1 cellular context compared by ENCODE assay signal in the genomic region with DNA sequence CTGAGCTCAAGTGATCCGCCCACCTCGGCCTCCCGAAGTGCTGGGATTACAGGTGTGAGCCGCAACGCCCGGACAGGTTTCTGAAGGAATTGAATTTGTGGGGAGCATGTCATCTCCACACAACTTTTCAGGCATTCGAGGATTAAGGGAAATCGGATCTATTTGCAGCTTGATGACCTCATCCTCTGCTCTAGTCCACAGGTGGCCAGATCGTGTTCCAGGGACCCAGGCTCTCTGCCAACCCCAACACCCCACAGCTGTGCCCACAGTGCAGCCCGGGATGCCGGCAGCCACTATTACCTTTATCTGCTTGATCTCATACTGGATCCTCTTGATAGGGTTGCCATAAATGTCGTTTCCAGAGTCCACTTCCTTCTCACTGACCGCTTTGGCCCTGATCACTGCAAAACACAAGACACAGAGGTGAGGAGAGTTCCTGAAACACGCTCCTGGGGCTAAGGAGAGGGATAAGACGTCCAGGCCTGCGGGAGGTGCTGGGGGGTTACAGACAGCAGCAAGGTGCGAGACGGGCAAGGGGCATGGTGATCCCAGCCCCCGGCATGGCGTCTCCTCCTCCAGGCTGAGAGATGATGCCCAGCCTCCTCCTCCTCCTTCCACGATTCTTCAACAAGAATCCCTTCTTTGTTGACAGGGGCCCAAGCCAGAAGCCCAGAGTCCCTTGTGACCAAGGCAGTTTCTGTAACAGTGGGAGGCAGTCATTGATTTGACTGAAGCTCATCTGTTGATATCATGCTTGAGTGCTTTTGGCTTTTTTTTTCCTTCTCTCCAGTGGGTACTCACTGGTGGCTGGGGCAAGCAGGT.
TF ChIP-seq lines count a peak whose summit lies in the region.

No MANE protein-coding gene starts in this region.

TF ChIP-seq in A549, 52 proteins besides CTCF, POLR2A, EP300 and RAD21 (continued from another document):
- TF ChIP-seq SREBF2 (IDR thresholded peaks at IDR 0.05), result no peak
- TF ChIP-seq ZC3H11A (IDR thresholded peaks at IDR 0.05), result no peak
- TF ChIP-seq MAZ (IDR thresholded peaks at IDR 0.05; ENCODE audit: borderline replicate concordance, low read depth, low read length), result no peak
- no peak for TF ChIP-seq CHD2 (IDR thresholded peaks at IDR 0.05; ENCODE audit: low read length, partially characterized antibody)
- no peak for TF ChIP-seq FOXS1 (CRISPR knock-in tag; IDR thresholded peaks at IDR 0.05)
- TF ChIP-seq, protein P1, sequence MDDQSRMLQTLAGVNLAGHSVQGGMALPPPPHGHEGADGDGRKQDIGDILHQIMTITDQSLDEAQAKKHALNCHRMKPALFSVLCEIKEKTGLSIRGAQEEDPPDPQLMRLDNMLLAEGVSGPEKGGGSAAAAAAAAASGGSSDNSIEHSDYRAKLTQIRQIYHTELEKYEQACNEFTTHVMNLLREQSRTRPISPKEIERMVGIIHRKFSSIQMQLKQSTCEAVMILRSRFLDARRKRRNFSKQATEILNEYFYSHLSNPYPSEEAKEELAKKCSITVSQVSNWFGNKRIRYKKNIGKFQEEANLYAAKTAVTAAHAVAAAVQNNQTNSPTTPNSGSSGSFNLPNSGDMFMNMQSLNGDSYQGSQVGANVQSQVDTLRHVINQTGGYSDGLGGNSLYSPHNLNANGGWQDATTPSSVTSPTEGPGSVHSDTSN (IDR thresholded peaks at IDR 0.05), result no peak
- TF ChIP-seq, protein P2, sequence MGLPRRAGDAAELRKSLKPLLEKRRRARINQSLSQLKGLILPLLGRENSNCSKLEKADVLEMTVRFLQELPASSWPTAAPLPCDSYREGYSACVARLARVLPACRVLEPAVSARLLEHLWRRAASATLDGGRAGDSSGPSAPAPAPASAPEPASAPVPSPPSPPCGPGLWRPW (IDR thresholded peaks at IDR 0.05), result no peak
- no peak for TF ChIP-seq GATA3 (IDR thresholded peaks at IDR 0.05; ENCODE audit: borderline replicate concordance)
- no peak for TF ChIP-seq KDM5A (IDR thresholded peaks at IDR 0.05)
- TF ChIP-seq SMC3 (IDR thresholded peaks at IDR 0.05), result no peak
